8 cellular contexts compared by ENCODE assay signal in genomic region chr3:122515020-122515468, GRCh38. TPM values are rescaled to one million over a fixed set of nuclear protein-coding genes. Genes with fewer than 3 reads are reported as not detected.
DNase-seq lines count a peak whose midpoint lies in the region; ATAC-seq lines count a peak whose summit lies in the region.

No MANE protein-coding gene starts in this region.

- H3K27ac Mint-ChIP-seq in activated CD4-positive, alpha-beta T cell treated with anti-CD3 and anti-CD28 coated beads, Interleukin-2, amount 10 ng/mL, durations not matched to agents 7 days and 5 days, result peak overlapping the region; percentile 87

- peak overlapping the region; percentile 85 for H3K4me3 Mint-ChIP-seq in activated CD4-positive, alpha-beta T cell treated with anti-CD3 and anti-CD28 coated beads, Interleukin-2, amount 10 ng/mL, durations not matched to agents 7 days and 5 days

- no peaks in the 10 kb centered on the region for H3K9me3 ChIP-seq in adipocyte (ENCODE audit: control insufficient read depth, low read length)
- no peaks in the 10 kb centered on the region for H3K9me3 ChIP-seq in thymus (ENCODE audit: control insufficient read depth)

- WGBS in thymus, result 42% methylated on average over 19 of the region's 19 CpGs

- no peak for DNase-seq in activated CD4-positive, alpha-beta T cell treated with anti-CD3 and anti-CD28 coated beads, Interleukin-2, amount 10 ng/mL, durations not matched to agents 7 days and 5 days
- no peak for DNase-seq in activated CD4-positive, alpha-beta T cell treated with anti-CD3 and anti-CD28 coated beads for 4 hours
- DNase-seq in adipocyte (ENCODE audit: low read depth), result no peak
- DNase-seq in left colon, result no peak
- DNase-seq in SW480 (ENCODE audit: low spot score), result no peak

- peaks cover 32% of the 10 kb centered on the region for H3K4me1 Mint-ChIP-seq in activated CD4-positive, alpha-beta T cell treated with anti-CD3 and anti-CD28 coated beads, Interleukin-2, amount 10 ng/mL, durations not matched to agents 7 days and 5 days

- peaks cover 5% of the 10 kb centered on the region for H3K27me3 Mint-ChIP-seq in activated CD4-positive, alpha-beta T cell treated with anti-CD3 and anti-CD28 coated beads, Interleukin-2, amount 10 ng/mL, durations not matched to agents 7 days and 5 days

- H3K9me3 Mint-ChIP-seq in activated CD4-positive, alpha-beta T cell treated with anti-CD3 and anti-CD28 coated beads, Interleukin-2, amount 10 ng/mL, durations not matched to agents 7 days and 5 days, result peaks cover under 1% of the 10 kb centered on the region

- H3K36me3 Mint-ChIP-seq in activated CD4-positive, alpha-beta T cell treated with anti-CD3 and anti-CD28 coated beads, Interleukin-2, amount 10 ng/mL, durations not matched to agents 7 days and 5 days (ENCODE audit: low read depth), result peaks cover 1% of the 10 kb centered on the region

- H3K36me3 ChIP-seq in adipocyte (ENCODE audit: control insufficient read depth, insufficient read depth, low read length, severe bottlenecking) (no peaks in the 10 kb centered on the region), thymus (ENCODE audit: control insufficient read depth, insufficient read depth) (no peaks in the 10 kb centered on the region)

- CTCF ChIA-PET in activated CD4-positive, alpha-beta T cell treated with anti-CD3 and anti-CD28 coated beads, Interleukin-2, amount 10 ng/mL, durations not matched to agents 7 days and 5 days (lab: Charles Lee), result interaction anchor here (1.2 to 2.3 kb wide), 3 partner anchors 10 to 131 kb away, joined by 4 to 7 read pairs (median 5); partner anchors contain the start of gene FAM162A

- H3K4me3 ChIP-seq in adipocyte (ENCODE audit: low read length) (peak overlapping the region; percentile 81), thymus (ENCODE audit: low read length) (peak overlapping the region; percentile 93)

- POLR2A ChIA-PET in activated CD4-positive, alpha-beta T cell treated with anti-CD3 and anti-CD28 coated beads, Interleukin-2, amount 10 ng/mL, durations not matched to agents 7 days and 5 days (lab: Charles Lee), result no interaction called here

- H3K4me1 ChIP-seq in adipocyte (ENCODE audit: control insufficient read depth, insufficient read depth, low read length), result peaks cover 26% of the 10 kb centered on the region
- peaks cover 6% of the 10 kb centered on the region for H3K4me1 ChIP-seq in thymus (ENCODE audit: control insufficient read depth, insufficient read depth, low read length)

- intact Hi-C loops in left colon (cut with DNase I, micrococcal nuclease), result no loop called here

- peak overlapping the region; percentile 94 for H3K9ac ChIP-seq in adipocyte (ENCODE audit: low read length)

- peak overlapping the region; percentile 99 for H3K27ac ChIP-seq in thymus (ENCODE audit: low read depth)

- H3K27me3 ChIP-seq in adipocyte (replicated peaks; ENCODE audit: control insufficient read depth, insufficient read depth, low read length) (no peaks in the 10 kb centered on the region), thymus (ENCODE audit: control insufficient read depth, insufficient read depth) (no peaks in the 10 kb centered on the region)

- peak; percentile 1 for ATAC-seq in left colon
- ATAC-seq in HG02970 (IDR thresholded peaks at IDR 0.05; ENCODE audit: low FRiP score, unreplicated experiment), result no peak
- no peak for ATAC-seq in GM18519 (IDR thresholded peaks at IDR 0.05; ENCODE audit: low FRiP score, unreplicated experiment)

RNA-seq across cellular contexts. Expression of gene KPNA1, which starts 0.3 kb away (rescaled TPM):
- total RNA-seq in activated CD4-positive, alpha-beta T cell treated with anti-CD3 and anti-CD28 coated beads, Interleukin-2, amount 10 ng/mL, durations not matched to agents 7 days and 5 days, result 10 to 100 TPM; 48.8 to 53.3 TPM
- 10 to 100 TPM; 57.4 to 59.0 TPM for total RNA-seq in left colon
- polyA plus RNA-seq in thymus, result 19.8 TPM

RNA-seq across cellular contexts. Expression of gene PARP9, which starts 49.1 kb away (rescaled TPM):
- 100 to 1,000 TPM; 172 to 186 TPM for total RNA-seq in activated CD4-positive, alpha-beta T cell treated with anti-CD3 and anti-CD28 coated beads, Interleukin-2, amount 10 ng/mL, durations not matched to agents 7 days and 5 days
- total RNA-seq in left colon, result 10 to 100 TPM; 22.4 to 48.2 TPM
- polyA plus RNA-seq in thymus, result 56.9 TPM

RNA-seq across cellular contexts. Expression of gene DTX3L, which starts 49.1 kb away (rescaled TPM):
- 100 to 1,000 TPM; 162 to 189 TPM for total RNA-seq in activated CD4-positive, alpha-beta T cell treated with anti-CD3 and anti-CD28 coated beads, Interleukin-2, amount 10 ng/mL, durations not matched to agents 7 days and 5 days
- 10 to 100 TPM; 43.9 to 60.5 TPM for total RNA-seq in left colon
- 23.0 TPM for polyA plus RNA-seq in thymus
